Comparison of ENCODE assay signal across 13 cellular contexts in the genomic region with DNA sequence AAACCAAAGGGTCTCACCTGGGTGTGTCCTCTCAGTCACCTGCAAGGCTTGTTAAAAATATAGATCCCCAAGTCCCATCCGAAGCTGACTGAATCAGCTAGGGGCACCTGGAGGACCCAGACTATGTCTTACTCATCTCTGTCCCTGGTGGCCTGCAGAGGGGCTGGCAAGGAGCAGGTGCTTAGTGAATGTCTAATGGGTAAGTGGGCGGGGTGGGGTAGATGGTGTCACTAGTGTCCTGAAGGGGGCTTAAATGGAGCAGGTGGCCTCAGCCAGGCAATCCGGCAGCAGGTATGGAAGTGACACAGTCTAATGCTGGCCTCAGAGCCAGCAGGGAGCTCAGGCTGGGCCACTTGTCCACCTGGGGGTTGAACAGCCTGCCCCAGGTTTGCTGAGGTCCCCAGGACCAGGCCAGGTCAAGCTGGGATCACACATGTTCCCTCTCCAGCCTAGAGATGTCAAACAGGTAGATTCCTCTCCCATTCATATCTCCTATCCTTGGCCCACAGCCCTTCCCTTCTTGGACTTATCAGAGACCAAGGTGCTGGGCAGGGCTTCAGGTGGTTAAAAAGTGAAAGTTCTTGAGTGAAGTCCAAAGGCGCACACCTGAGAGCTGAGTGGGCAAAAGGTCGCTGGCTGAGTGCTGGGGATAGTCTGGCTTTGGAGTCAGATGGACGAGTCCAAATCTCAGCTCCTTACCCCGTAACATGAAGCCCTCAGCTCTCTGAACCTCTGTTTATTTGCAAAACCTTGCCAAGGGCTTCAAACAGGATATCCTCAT. TPM values are rescaled to one million over a fixed set of nuclear protein-coding genes. Genes with fewer than 3 reads are reported as not detected.
A peak's percentile ranks its signal among the peaks of the same experiment; 100 is the strongest.
DNase-seq lines count a peak whose midpoint lies in the region; ATAC-seq lines count a peak whose summit lies in the region.
"Had no signal": no experiment of that assay in that cellular context is flagged by ENCODE, and none has a peak within 500 bp of the region (broad histone marks: within the 10 kb centered on the region; RNA-seq: fewer than 3 reads in every experiment).

No MANE protein-coding gene starts in this region.

- CTCF ChIA-PET in activated CD4-positive, alpha-beta memory T cell treated with anti-CD3 and anti-CD28 coated beads, Interleukin-2, amount 10 ng/mL, durations not matched to agents 7 days and 5 days (lab: Charles Lee), result no interaction called here

- peaks cover 3% of the 10 kb centered on the region for H3K4me1 Mint-ChIP-seq in memory B cell
- H3K4me1 Mint-ChIP-seq in activated CD4-positive, alpha-beta memory T cell treated with anti-CD3 and anti-CD28 coated beads, Interleukin-2, amount 10 ng/mL, durations not matched to agents 7 days and 5 days, result no peaks in the 10 kb centered on the region
- H3K4me1 Mint-ChIP-seq: stimulated activated memory B cell treated with anti-CD40 and anti-IgM and Interleukin-4, amounts not matched to agents 10 μg/mL and 1 μg/mL and 100 μg/mL, for 72 hours had no signal

- DNase-seq in RKO (ENCODE audit: low spot score), result peak; percentile 40
- no peak for DNase-seq in memory B cell (ENCODE audit: low spot score in 2 of 2)
- DNase-seq in mesenteric fat pad (ENCODE audit: low spot score), result no peak
- DNase-seq in activated CD4-positive, alpha-beta memory T cell treated with anti-CD3 and anti-CD28 coated beads, Interleukin-2, amount 10 ng/mL, durations not matched to agents 7 days and 5 days, result no peak
- no peak for DNase-seq in anterior cingulate cortex (lab: John Stamatoyannopoulos, UW)
- DNase-seq: Karpas-422; NK-92 treated with Interleukin-12 subunit alpha and Interleukin-12 subunit beta, amount 100 ng/mL, for 24 hours had no signal

- no peaks in the 10 kb centered on the region for H3K9me3 Mint-ChIP-seq in memory B cell
- H3K9me3 Mint-ChIP-seq in activated CD4-positive, alpha-beta memory T cell treated with anti-CD3 and anti-CD28 coated beads, Interleukin-2, amount 10 ng/mL, durations not matched to agents 7 days and 5 days, result no peaks in the 10 kb centered on the region
- H3K9me3 Mint-ChIP-seq: brain; stimulated activated memory B cell treated with anti-CD40 and anti-IgM and Interleukin-4, amounts not matched to agents 10 μg/mL and 1 μg/mL and 100 μg/mL, for 72 hours; T-helper 2 cell treated with Interferon-gamma antibody and Interleukin-4, amounts not matched to agents 5 μg/mL and 100 μg/mL, for 36 hours had no signal

- POLR2A ChIA-PET in activated CD4-positive, alpha-beta memory T cell treated with anti-CD3 and anti-CD28 coated beads, Interleukin-2, amount 10 ng/mL, durations not matched to agents 7 days and 5 days (lab: Charles Lee), result no interaction called here

- H3K9ac ChIP-seq in BLaER1 treated with 17β-estradiol and CSF1 and Interleukin-3, amounts not matched to agents 10 nM and 100 nM, result no peak overlapping the region

- H3K36me3 Mint-ChIP-seq in memory B cell, result no peaks in the 10 kb centered on the region
- H3K36me3 Mint-ChIP-seq in activated CD4-positive, alpha-beta memory T cell treated with anti-CD3 and anti-CD28 coated beads, Interleukin-2, amount 10 ng/mL, durations not matched to agents 7 days and 5 days (ENCODE audit: low read depth), result no peaks in the 10 kb centered on the region
- H3K36me3 Mint-ChIP-seq: brain; stimulated activated memory B cell treated with anti-CD40 and anti-IgM and Interleukin-4, amounts not matched to agents 10 μg/mL and 1 μg/mL and 100 μg/mL, for 72 hours had no signal

- peaks cover 0 to 5% (median 0%) of the 10 kb centered on the region in 11 experiments; a peak in 1 of 22 replicates for H3K27me3 ChIP-seq in BLaER1 treated with 17β-estradiol and CSF1 and Interleukin-3, amounts not matched to agents 10 nM and 100 nM

- peak overlapping the region; percentile 39 for H3K4me3 Mint-ChIP-seq in memory B cell
- no peak overlapping the region for H3K4me3 Mint-ChIP-seq in activated CD4-positive, alpha-beta memory T cell treated with anti-CD3 and anti-CD28 coated beads, Interleukin-2, amount 10 ng/mL, durations not matched to agents 7 days and 5 days
- H3K4me3 Mint-ChIP-seq: T-helper 2 cell treated with Interferon-gamma antibody and Interleukin-4, amounts not matched to agents 5 μg/mL and 100 μg/mL, for 36 hours had no signal

- peak overlapping the region in 3 of 10 experiments; percentile 70 to 90 (median 70); a peak in 7 of 20 replicates for H3K4me3 ChIP-seq in BLaER1 treated with 17β-estradiol and CSF1 and Interleukin-3, amounts not matched to agents 10 nM and 100 nM

- no peak overlapping the region for H3K27ac Mint-ChIP-seq in memory B cell
- no peak overlapping the region for H3K27ac Mint-ChIP-seq in activated CD4-positive, alpha-beta memory T cell treated with anti-CD3 and anti-CD28 coated beads, Interleukin-2, amount 10 ng/mL, durations not matched to agents 7 days and 5 days
- H3K27ac Mint-ChIP-seq: brain; stimulated activated memory B cell treated with anti-CD40 and anti-IgM and Interleukin-4, amounts not matched to agents 10 μg/mL and 1 μg/mL and 100 μg/mL, for 72 hours; T-helper 2 cell treated with Interferon-gamma antibody and Interleukin-4, amounts not matched to agents 5 μg/mL and 100 μg/mL, for 36 hours had no signal

- H4K20me1 ChIP-seq in BLaER1 treated with 17β-estradiol and CSF1 and Interleukin-3, amounts not matched to agents 10 nM and 100 nM, result peaks cover 0 to 59% (median 0%) of the 10 kb centered on the region in 11 experiments; a peak in 8 of 22 replicates

- H3K27ac ChIP-seq in BLaER1 treated with 17β-estradiol and CSF1 and Interleukin-3, amounts not matched to agents 10 nM and 100 nM, result no peak overlapping the region

- peaks cover 0 to 8% (median 0%) of the 10 kb centered on the region in 11 experiments; a peak in 5 of 22 replicates for H3K36me3 ChIP-seq in BLaER1 treated with 17β-estradiol and CSF1 and Interleukin-3, amounts not matched to agents 10 nM and 100 nM

- H3K9me3 ChIP-seq in BLaER1 treated with 17β-estradiol and CSF1 and Interleukin-3, amounts not matched to agents 10 nM and 100 nM (replicated peaks in 1 of 11), result no peaks in the 10 kb centered on the region

- peak overlapping the region; percentile 84 to 100 (median 97); a peak in 16 of 22 replicates for H3K4me2 ChIP-seq in BLaER1 treated with 17β-estradiol and CSF1 and Interleukin-3, amounts not matched to agents 10 nM and 100 nM

- peaks cover 8% of the 10 kb centered on the region for H3K27me3 Mint-ChIP-seq in memory B cell
- peaks cover 35% of the 10 kb centered on the region for H3K27me3 Mint-ChIP-seq in activated CD4-positive, alpha-beta memory T cell treated with anti-CD3 and anti-CD28 coated beads, Interleukin-2, amount 10 ng/mL, durations not matched to agents 7 days and 5 days
- H3K27me3 Mint-ChIP-seq: stimulated activated memory B cell treated with anti-CD40 and anti-IgM and Interleukin-4, amounts not matched to agents 10 μg/mL and 1 μg/mL and 100 μg/mL, for 72 hours had no signal

- peaks cover 12 to 32% (median 24%) of the 10 kb centered on the region in 10 experiments for H3K4me1 ChIP-seq in BLaER1 treated with 17β-estradiol and CSF1 and Interleukin-3, amounts not matched to agents 10 nM and 100 nM

- ATAC-seq in GM18909 (IDR thresholded peaks at IDR 0.05; ENCODE audit: poor library complexity, unreplicated experiment) (peak; percentile 34), memory B cell (ENCODE audit: low read depth) (no peak), HG02623 (IDR thresholded peaks at IDR 0.05; ENCODE audit: unreplicated experiment) (no peak)
- ATAC-seq: stimulated activated memory B cell treated with anti-CD40 and anti-IgM and Interleukin-4, amounts not matched to agents 10 μg/mL and 1 μg/mL and 100 μg/mL, for 72 hours had no signal

RNA-seq across cellular contexts. Expression of gene STEAP3, which starts 1.6 kb away (rescaled TPM):
- 15.2 TPM for total RNA-seq in mesenteric fat pad
- not detected for total RNA-seq in activated CD4-positive, alpha-beta memory T cell treated with anti-CD3 and anti-CD28 coated beads, Interleukin-2, amount 10 ng/mL, durations not matched to agents 7 days and 5 days

Comparison
In these comparisons a context has a peak if more than half of its experiments do, and no peak if none do; other contexts are left out.
1. RNA of gene STEAP3, which starts 1.6 kb away (total RNA-seq): 15.2 TPM in mesenteric fat pad (single experiment); not detected in activated CD4-positive, alpha-beta memory T cell treated with anti-CD3 and anti-CD28 coated beads, Interleukin-2, amount 10 ng/mL, durations not matched to agents 7 days and 5 days; every median in the first group is over 10 times any median in the second.